Comparison of ENCODE assay signal across 9 cellular contexts in the genomic region with DNA sequence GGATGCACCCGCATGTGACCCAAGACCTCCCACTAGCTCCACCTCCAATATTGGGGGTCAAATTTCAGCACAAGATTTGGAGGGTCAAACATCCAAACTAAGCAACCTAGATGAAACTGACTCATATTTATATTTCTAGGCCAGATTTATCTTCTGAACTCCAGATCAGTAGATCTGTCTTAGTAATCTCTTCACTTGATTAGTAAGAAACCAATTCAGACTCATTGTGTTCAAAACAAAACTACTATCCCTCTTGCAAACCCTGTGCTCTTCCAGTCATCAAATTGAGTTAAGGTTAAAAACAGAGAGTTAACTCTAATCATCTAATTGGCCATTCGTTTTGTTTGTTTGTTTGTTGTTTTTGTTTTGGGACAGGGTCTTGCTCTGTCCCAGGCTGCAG.
"Had no signal": no experiment of that assay in that cellular context is flagged by ENCODE, and none has a peak within 500 bp of the region (broad histone marks: within the 10 kb centered on the region; RNA-seq: fewer than 3 reads in every experiment).

No MANE protein-coding gene starts in this region.

- H3K27ac ChIP-seq: GM23248, HL-60 had no signal

- H3K4me3 Mint-ChIP-seq: H9, IgD-negative memory B cell had no signal

- ATAC-seq: HepG2 had no signal

- DNase-seq: GM23248, H9, HCEC 1CT, KBM-7 had no signal

- FAIRE-seq: H1, H54, HepG2 had no signal

- H3K4me1 Mint-ChIP-seq: IgD-negative memory B cell had no signal

- H3K36me3 Mint-ChIP-seq: IgD-negative memory B cell had no signal

- H3K27ac Mint-ChIP-seq: H9 had no signal

- H3K9me3 Mint-ChIP-seq: IgD-negative memory B cell had no signal

- H3K4me3 ChIP-seq: GM23248 had no signal
